In genomic region chr6:15521516-15521915, GRCh38 we compare ENCODE assay signal across 1 cellular context.
TF ChIP-seq lines count a peak whose summit lies in the region.

No MANE protein-coding gene starts in this region.

TF ChIP-seq in GM12878, 131 proteins besides CTCF, POLR2A, EP300 and RAD21 (continued from another document):
- no peak for TF ChIP-seq RAD51 (IDR thresholded peaks at IDR 0.05)
- no peak for TF ChIP-seq NFXL1 (IDR thresholded peaks at IDR 0.05; ENCODE audit: borderline replicate concordance)
